27 cellular contexts compared by ENCODE assay signal in the genomic region with DNA sequence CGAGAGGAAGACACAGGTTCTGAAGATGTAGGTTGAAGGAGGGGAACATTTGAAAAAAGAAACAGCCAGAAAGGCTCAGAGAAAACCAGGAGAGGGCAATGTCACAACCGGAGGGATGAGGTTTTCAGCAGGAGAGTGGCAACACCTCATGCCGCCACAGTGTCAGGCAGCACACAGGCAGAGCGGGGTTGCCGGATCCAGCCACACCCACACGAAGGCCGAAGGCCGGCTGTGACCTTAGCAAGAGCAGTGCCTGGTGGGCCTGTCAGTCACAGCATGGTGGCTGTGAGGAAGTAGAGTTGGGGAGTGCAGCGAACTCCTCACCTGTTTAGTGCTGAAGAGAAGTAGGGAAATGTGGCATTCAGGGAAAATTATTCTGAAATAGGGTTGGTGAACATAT.
"Had no signal": no experiment of that assay in that cellular context is flagged by ENCODE, and none has a peak within 500 bp of the region (broad histone marks: within the 10 kb centered on the region; RNA-seq: fewer than 3 reads in every experiment).

No MANE protein-coding gene starts in this region.

- H3K4me1 Mint-ChIP-seq: brain had no signal

- H3K27me3 Mint-ChIP-seq: activated CD4-positive, alpha-beta memory T cell treated with anti-CD3 and anti-CD28 coated beads for 36 hours; activated CD4-positive, alpha-beta T cell treated with anti-CD3 and anti-CD28 coated beads, Interleukin-2, amount 10 ng/mL, durations not matched to agents 7 days and 5 days; activated naive CD8-positive, alpha-beta T cell; activated T-helper 17 cell treated with anti-CD3 and anti-CD28 coated beads, Interleukin-2, amount 50 U/mL, for 72 hours; central memory CD8-positive, alpha-beta T cell; T-helper 17 cell had no signal

- H3K27ac Mint-ChIP-seq: activated CD4-positive, alpha-beta memory T cell treated with anti-CD3 and anti-CD28 coated beads for 36 hours; activated CD4-positive, alpha-beta T cell treated with anti-CD3 and anti-CD28 coated beads, Interleukin-2, amount 10 ng/mL, durations not matched to agents 7 days and 5 days; activated naive CD4-positive, alpha-beta T cell treated with anti-CD3 and anti-CD28 coated beads for 36 hours; activated naive CD8-positive, alpha-beta T cell; activated T-helper 17 cell treated with anti-CD3 and anti-CD28 coated beads, Interleukin-2, amount 50 U/mL, for 72 hours; brain; T-helper 17 cell had no signal

- ATAC-seq: activated T-helper 17 cell treated with anti-CD3 and anti-CD28 coated beads, Interleukin-2, amount 50 U/mL, for 72 hours; T-helper 17 cell had no signal

- FAIRE-seq: astrocyte, TTC549 had no signal

- DNase-seq: activated CD4-positive, alpha-beta memory T cell treated with anti-CD3 and anti-CD28 coated beads for 36 hours; activated CD4-positive, alpha-beta T cell treated with anti-CD3 and anti-CD28 coated beads, Interleukin-2, amount 10 ng/mL, durations not matched to agents 7 days and 5 days; activated CD4-positive, CD25-positive, alpha-beta regulatory T cell; activated CD8-positive, alpha-beta memory T cell treated with anti-CD3 and anti-CD28 coated beads for 24 hours; activated gamma-delta T cell; activated naive CD4-positive, alpha-beta T cell treated with anti-CD3 and anti-CD28 coated beads for 36 hours; activated T-cell treated with anti-CD3 and anti-CD28 coated beads for 4 hours; activated T-cell treated with anti-CD3 and anti-CD28 coated beads, Interleukin-2, amount 50 U/mL, for 48 hours; amygdala; NCI-H1048; NCI-H1417; NCI-H1930; NCI-H2107; NCI-H2171 treated with DMSO at 0.1 percent for 48 hours; NCI-H345; NCI-H510A; NCI-H526 treated with DMSO at 0.1 percent for 48 hours; NCI-H82; SIG-M5; T-helper 17 cell; T-helper 9 cell had no signal

- H3K4me3 Mint-ChIP-seq: activated CD4-positive, alpha-beta memory T cell treated with anti-CD3 and anti-CD28 coated beads for 36 hours; activated CD4-positive, alpha-beta T cell treated with anti-CD3 and anti-CD28 coated beads, Interleukin-2, amount 10 ng/mL, durations not matched to agents 7 days and 5 days; activated naive CD4-positive, alpha-beta T cell treated with anti-CD3 and anti-CD28 coated beads for 36 hours; activated naive CD8-positive, alpha-beta T cell; activated T-helper 17 cell treated with anti-CD3 and anti-CD28 coated beads, Interleukin-2, amount 50 U/mL, for 72 hours; brain; central memory CD8-positive, alpha-beta T cell; T-helper 17 cell had no signal
